Comparison of ENCODE assay signal across 17 cellular contexts in genomic region chr16:23317266-23317661, GRCh38. TPM values are rescaled to one million over a fixed set of nuclear protein-coding genes. Genes with fewer than 3 reads are reported as not detected.
DNase-seq lines count a peak whose midpoint lies in the region; ATAC-seq, FAIRE-seq and TF ChIP-seq lines count a peak whose summit lies in the region.
"Had no signal": no experiment of that assay in that cellular context is flagged by ENCODE, and none has a peak within 500 bp of the region (broad histone marks: within the 10 kb centered on the region; RNA-seq: fewer than 3 reads in every experiment).

No MANE protein-coding gene starts in this region.

- H3K27me3 ChIP-seq in hepatocyte: no peaks in the 10 kb centered on the region
- no peaks in the 10 kb centered on the region for H3K27me3 ChIP-seq in CD8-positive, alpha-beta T cell (ENCODE audit: insufficient read depth, low read length)
- H3K27me3 ChIP-seq: BE2C, ovary had no signal

- intact Hi-C loops in posterior vena cava (cut with DNase I): no loop called here
- intact Hi-C loops in CD8-positive, alpha-beta T cell (cut with DNase I, micrococcal nuclease): no loop called here

- ATAC-seq in CD8-positive, alpha-beta T cell: no peak
- ATAC-seq: HepG2 had no signal

- WGBS in hepatocyte (ENCODE audit: low lambda C conversion rate, missing lambda C conversion rate): 81% methylated on average over 8 of the region's 8 CpGs

- TF ChIP-seq POLR2A in H54 (IDR thresholded peaks at IDR 0.05; ENCODE audit: low read depth, low read length): no peak

- H3K9me3 Mint-ChIP-seq in CD8-positive, alpha-beta T cell: no peaks in the 10 kb centered on the region
- H3K9me3 Mint-ChIP-seq: activated CD4-positive, alpha-beta T cell treated with anti-CD3 and anti-CD28 coated beads, Interleukin-2, amount 10 ng/mL, durations not matched to agents 7 days and 5 days; activated naive CD8-positive, alpha-beta T cell treated with anti-CD3 and anti-CD28 coated beads, Interleukin-2, amount 10 ng/mL, durations not matched to agents 7 days and 5 days; central memory CD8-positive, alpha-beta T cell had no signal

- no peaks in the 10 kb centered on the region for H3K36me3 Mint-ChIP-seq in CD8-positive, alpha-beta T cell
- H3K36me3 Mint-ChIP-seq: activated naive CD8-positive, alpha-beta T cell treated with anti-CD3 and anti-CD28 coated beads, Interleukin-2, amount 10 ng/mL, durations not matched to agents 7 days and 5 days had no signal

- H3K4me1 ChIP-seq in HEK293 (ENCODE audit: control insufficient read depth, insufficient read depth, low read length) (peaks cover 4% of the 10 kb centered on the region), hepatocyte (ENCODE audit: insufficient read depth) (no peaks in the 10 kb centered on the region)
- H3K4me1 ChIP-seq in CD8-positive, alpha-beta T cell (ENCODE audit: insufficient read depth, low read length): no peaks in the 10 kb centered on the region
- H3K4me1 ChIP-seq: BE2C had no signal

- H3K27ac Mint-ChIP-seq in CD8-positive, alpha-beta T cell: no peak overlapping the region
- H3K27ac Mint-ChIP-seq: activated CD4-positive, alpha-beta T cell treated with anti-CD3 and anti-CD28 coated beads, Interleukin-2, amount 10 ng/mL, durations not matched to agents 7 days and 5 days; activated naive CD8-positive, alpha-beta T cell treated with anti-CD3 and anti-CD28 coated beads, Interleukin-2, amount 10 ng/mL, durations not matched to agents 7 days and 5 days had no signal

- DNase-seq in NCI-H2081 treated with DMSO at 0.1 percent for 48 hours (lab: John Stamatoyannopoulos, UW) (peak; percentile 73), SHP77 treated with DMSO at 0.1 percent for 48 hours (lab: John Stamatoyannopoulos, UW) (peak; percentile 8), posterior vena cava (ENCODE audit: low spot score) (peak; percentile 76), LoVo (ENCODE audit: low spot score) (no peak), hepatocyte (ENCODE audit: low spot score) (no peak), H54 (ENCODE audit: insufficient read length, low spot score) (no peak)
- no peak for DNase-seq in CD8-positive, alpha-beta T cell
- DNase-seq: activated CD4-positive, alpha-beta T cell treated with anti-CD3 and anti-CD28 coated beads, Interleukin-2, amount 10 ng/mL, durations not matched to agents 7 days and 5 days; activated naive CD8-positive, alpha-beta T cell treated with anti-CD3 and anti-CD28 coated beads, Interleukin-2, amount 10 ng/mL, durations not matched to agents 7 days and 5 days; activated T-cell treated with anti-CD3 and anti-CD28 coated beads, Interleukin-2, amount 50 U/mL, for 1 hour; BE2C; ovary had no signal

- CTCF ChIA-PET in HEK293 (lab: Yijun Ruan, JAX): interaction anchor here (0.6 kb wide), 1 partner anchor 100 kb away, joined by 3 read pairs; no protein-coding TSS in a partner anchor
- CTCF ChIA-PET in CD8-positive, alpha-beta T cell (lab: Charles Lee): interaction anchor here (0.5 kb wide), 1 partner anchor 1977 kb away, joined by 3 read pairs; no protein-coding TSS in a partner anchor

- H3K27ac ChIP-seq in HEK293 (ENCODE audit: extremely low read depth, low read depth, low read length) (no peak overlapping the region), hepatocyte (no peak overlapping the region)
- H3K27ac ChIP-seq in CD8-positive, alpha-beta T cell (ENCODE audit: low read depth, low read length): no peak overlapping the region
- H3K27ac ChIP-seq: ovary had no signal

- no peak overlapping the region for H2AFZ ChIP-seq in hepatocyte

- no peaks in the 10 kb centered on the region for H3K4me1 Mint-ChIP-seq in CD8-positive, alpha-beta T cell (ENCODE audit: low read depth)
- H3K4me1 Mint-ChIP-seq: activated CD4-positive, alpha-beta T cell treated with anti-CD3 and anti-CD28 coated beads, Interleukin-2, amount 10 ng/mL, durations not matched to agents 7 days and 5 days; activated naive CD8-positive, alpha-beta T cell treated with anti-CD3 and anti-CD28 coated beads, Interleukin-2, amount 10 ng/mL, durations not matched to agents 7 days and 5 days; central memory CD8-positive, alpha-beta T cell had no signal

- H3K36me3 ChIP-seq in HEK293 (ENCODE audit: control insufficient read depth in 2 of 2, insufficient read depth in 1 of 2, low read length in 2 of 2): no peaks in the 10 kb centered on the region
- H3K36me3 ChIP-seq in hepatocyte (replicated peaks; ENCODE audit: insufficient read depth, low read depth): no peaks in the 10 kb centered on the region
- H3K36me3 ChIP-seq in CD8-positive, alpha-beta T cell (ENCODE audit: insufficient read depth, low read length): no peaks in the 10 kb centered on the region
- H3K36me3 ChIP-seq: BE2C, ovary had no signal

- no peaks in the 10 kb centered on the region for H4K20me1 ChIP-seq in hepatocyte (ENCODE audit: insufficient read depth, poor library complexity, severe bottlenecking)

- H3K4me3 ChIP-seq in HEK293 (ENCODE audit: low read depth, low read length) (no peak overlapping the region), hepatocyte (no peak overlapping the region)
- no peak overlapping the region for H3K4me3 ChIP-seq in CD8-positive, alpha-beta T cell (ENCODE audit: low read depth, low read length)
- H3K4me3 ChIP-seq: ovary had no signal

- POLR2A ChIA-PET in HEK293 (lab: Yijun Ruan, JAX): no interaction called here
- POLR2A ChIA-PET in CD8-positive, alpha-beta T cell (lab: Charles Lee): no interaction called here

- H3K27me3 Mint-ChIP-seq in CD8-positive, alpha-beta T cell (ENCODE audit: low read depth): peaks cover 6% of the 10 kb centered on the region
- H3K27me3 Mint-ChIP-seq: activated CD4-positive, alpha-beta T cell treated with anti-CD3 and anti-CD28 coated beads, Interleukin-2, amount 10 ng/mL, durations not matched to agents 7 days and 5 days; activated naive CD8-positive, alpha-beta T cell treated with anti-CD3 and anti-CD28 coated beads, Interleukin-2, amount 10 ng/mL, durations not matched to agents 7 days and 5 days; central memory CD8-positive, alpha-beta T cell had no signal

- H3K9me2 ChIP-seq in hepatocyte (replicated peaks; ENCODE audit: insufficient read depth): no peaks in the 10 kb centered on the region

- no peaks in the 10 kb centered on the region for H3K79me2 ChIP-seq in hepatocyte

- H3K4me2 ChIP-seq in hepatocyte: no peak overlapping the region

- H3K4me3 Mint-ChIP-seq in CD8-positive, alpha-beta T cell: no peak overlapping the region
- H3K4me3 Mint-ChIP-seq: activated CD4-positive, alpha-beta T cell treated with anti-CD3 and anti-CD28 coated beads, Interleukin-2, amount 10 ng/mL, durations not matched to agents 7 days and 5 days; activated naive CD8-positive, alpha-beta T cell treated with anti-CD3 and anti-CD28 coated beads, Interleukin-2, amount 10 ng/mL, durations not matched to agents 7 days and 5 days; central memory CD8-positive, alpha-beta T cell had no signal

- no peak for FAIRE-seq in H54 (lab: Jason Lieb, UNC)
- FAIRE-seq: H1, HepG2 had no signal

- H3K9me3 ChIP-seq in HEK293 (ENCODE audit: control insufficient read depth, insufficient read depth, low read depth, low read length) (no peaks in the 10 kb centered on the region), hepatocyte (ENCODE audit: low read depth) (no peaks in the 10 kb centered on the region)
- H3K9me3 ChIP-seq in CD8-positive, alpha-beta T cell (ENCODE audit: low read length): no peaks in the 10 kb centered on the region
- H3K9me3 ChIP-seq: BE2C, ovary had no signal

- TF ChIP-seq CTCF in HEK293 (tag by site-specific recombination; IDR thresholded peaks at IDR 0.05) (no peak), hepatocyte (IDR thresholded peaks at IDR 0.05; ENCODE audit: poor library complexity) (no peak)
- TF ChIP-seq CTCF in CD8-positive, alpha-beta T cell (IDR thresholded peaks at IDR 0.05): no peak

TF ChIP-seq in HEK293, 187 proteins besides CTCF, POLR2A, EP300 and RAD21 (continues in another document):
- TF ChIP-seq ZXDB (tag by site-specific recombination; IDR thresholded peaks at IDR 0.05): 0 out of 2 replicates have a peak, but pooled peaks have one; percentile 40
- no peak for TF ChIP-seq ZNF48 (tag by site-specific recombination; IDR thresholded peaks at IDR 0.05)
- no peak for TF ChIP-seq ZNF701 (tag by site-specific recombination; IDR thresholded peaks at IDR 0.05)
- no peak for TF ChIP-seq ZNF175 (tag by site-specific recombination; IDR thresholded peaks at IDR 0.05)
- TF ChIP-seq ZBTB7A (tag by site-specific recombination; IDR thresholded peaks at IDR 0.05; ENCODE audit: low read depth): no peak
- no peak for TF ChIP-seq ZSCAN30 (tag by site-specific recombination; IDR thresholded peaks at IDR 0.05)
- TF ChIP-seq ZBTB11 (tag by site-specific recombination; conservative IDR thresholded peaks at IDR 0.05; ENCODE audit: low read depth): peak; percentile 74
- TF ChIP-seq KLF16 (tag by site-specific recombination; IDR thresholded peaks at IDR 0.05): no peak
- TF ChIP-seq ZNF24 (tag by site-specific recombination; IDR thresholded peaks at IDR 0.05): 0 out of 2 replicates have a peak, but pooled peaks have one; percentile 22
- TF ChIP-seq ZNF768 (tag by site-specific recombination; IDR thresholded peaks at IDR 0.05): no peak
- no peak for TF ChIP-seq ZNF274 (IDR thresholded peaks at IDR 0.05; ENCODE audit: low read length)
- no peak for TF ChIP-seq ZNF274 (tag by site-specific recombination; IDR thresholded peaks at IDR 0.05; ENCODE audit: borderline replicate concordance)

RNA-seq across cellular contexts. Expression of gene SCNN1B, which starts 15.2 kb away (rescaled TPM):
- total RNA-seq in posterior vena cava: 1 to 10 TPM; 2.7 to 4.5 TPM
- total RNA-seq in hepatocyte: 0.23 and 0.24 TPM in 2 replicates
- 0.85 and 2.7 TPM in 2 replicates for polyA plus RNA-seq in hepatocyte
- total RNA-seq in CD8-positive, alpha-beta T cell: not detected
- total RNA-seq: activated CD4-positive, alpha-beta T cell treated with anti-CD3 and anti-CD28 coated beads, Interleukin-2, amount 10 ng/mL, durations not matched to agents 7 days and 5 days; activated naive CD8-positive, alpha-beta T cell treated with anti-CD3 and anti-CD28 coated beads, Interleukin-2, amount 10 ng/mL, durations not matched to agents 7 days and 5 days; HepG2; SK-MEL-5 had no signal
- polyA plus RNA-seq: HepG2 had no signal

Comparison
In these comparisons a context has a peak if more than half of its experiments do, and no peak if none do; other contexts are left out.
1. DNase-seq: peak in NCI-H2081 treated with DMSO at 0.1 percent for 48 hours (single experiment), SHP77 treated with DMSO at 0.1 percent for 48 hours (single experiment) and posterior vena cava (single experiment); none in LoVo (single experiment), hepatocyte (single experiment), H54 (single experiment) and CD8-positive, alpha-beta T cell (0 of 7).